ENCODE assay signal across 8 cellular contexts in genomic region chr6:2749972-2750600, GRCh38. TPM values are rescaled to one million over a fixed set of nuclear protein-coding genes. Genes with fewer than 3 reads are reported as not detected.
DNase-seq lines count a peak whose midpoint lies in the region; ATAC-seq, FAIRE-seq and TF ChIP-seq lines count a peak whose summit lies in the region.

No MANE protein-coding gene starts in this region.

- no peak for ATAC-seq in GM19397 (IDR thresholded peaks at IDR 0.05; ENCODE audit: unreplicated experiment)
- ATAC-seq in GM21619 (IDR thresholded peaks at IDR 0.05; ENCODE audit: unreplicated experiment) = no peak

- H3K27me3 ChIP-seq in breast epithelium = no peaks in the 10 kb centered on the region

- no peaks in the 10 kb centered on the region for H3K9me3 ChIP-seq in breast epithelium

- FAIRE-seq in G401.6 (lab: Jason Lieb, UNC) = peak; percentile 96

- H3K4me3 ChIP-seq in NB4 (ENCODE audit: low read depth, low read length) (no peak overlapping the region), breast epithelium (peak overlapping the region in 1 of 3 donors; percentile 33)

- no peaks in the 10 kb centered on the region for H3K36me3 ChIP-seq in breast epithelium

- DNase-seq in NB4 (ENCODE audit: low read depth) (peak; percentile 82), UCSD-AML1 (lab: John Stamatoyannopoulos, UW; ENCODE audit: unreplicated experiment) (peak; percentile 73), breast epithelium (ENCODE audit: low spot score in 2 of 2) (no peak), kidney glomerular epithelial cell (lab: John Stamatoyannopoulos, UW) (peak; percentile 27)
- peak; percentile 72 for DNase-seq in stimulated activated CD4-positive, alpha-beta T cell treated with anti-CD3 and anti-CD28 coated beads, Interleukin-4, amount 100 ng/mL, for 24 hours

- H3K27ac ChIP-seq in breast epithelium = no peak overlapping the region

- intact Hi-C loops in breast epithelium (cut with DNase I; ENCODE audit: low total_unique reads) = no loop called here

- TF ChIP-seq CTCF in NB4 (IDR thresholded peaks at IDR 0.05; ENCODE audit: low read depth, low read length) = peak; percentile 90
- peak; percentile 61 to 74 (median 62) for TF ChIP-seq CTCF in breast epithelium (IDR thresholded peaks at IDR 0.05)

- no peak for TF ChIP-seq POLR2A in NB4 (IDR thresholded peaks at IDR 0.05; ENCODE audit: extremely low read depth, insufficient read length)
- TF ChIP-seq POLR2A in breast epithelium (IDR thresholded peaks at IDR 0.05) = no peak

- H3K4me1 ChIP-seq in breast epithelium = no peaks in the 10 kb centered on the region

RNA-seq across cellular contexts. Expression of gene MYLK4, which starts 0.6 kb away (rescaled TPM):
- 1 to 10 TPM; 1.3 to 1.9 (median 1.4) TPM for total RNA-seq in breast epithelium

RNA-seq across cellular contexts. Expression of gene WRNIP1, which starts 15.1 kb away (rescaled TPM):
- 10 to 100 TPM; 40.6 to 62.3 (median 59.3) TPM for total RNA-seq in breast epithelium

Comparison
In these comparisons a context has a peak if more than half of its experiments do, and no peak if none do; other contexts are left out.
1. DNase-seq: peak in NB4 (single experiment), UCSD-AML1 (single experiment), kidney glomerular epithelial cell (single experiment) and stimulated activated CD4-positive, alpha-beta T cell treated with anti-CD3 and anti-CD28 coated beads, Interleukin-4, amount 100 ng/mL, for 24 hours (single experiment); none in breast epithelium (0 of 2).